ENCODE assay signal across 9 cellular contexts in the genomic region with DNA sequence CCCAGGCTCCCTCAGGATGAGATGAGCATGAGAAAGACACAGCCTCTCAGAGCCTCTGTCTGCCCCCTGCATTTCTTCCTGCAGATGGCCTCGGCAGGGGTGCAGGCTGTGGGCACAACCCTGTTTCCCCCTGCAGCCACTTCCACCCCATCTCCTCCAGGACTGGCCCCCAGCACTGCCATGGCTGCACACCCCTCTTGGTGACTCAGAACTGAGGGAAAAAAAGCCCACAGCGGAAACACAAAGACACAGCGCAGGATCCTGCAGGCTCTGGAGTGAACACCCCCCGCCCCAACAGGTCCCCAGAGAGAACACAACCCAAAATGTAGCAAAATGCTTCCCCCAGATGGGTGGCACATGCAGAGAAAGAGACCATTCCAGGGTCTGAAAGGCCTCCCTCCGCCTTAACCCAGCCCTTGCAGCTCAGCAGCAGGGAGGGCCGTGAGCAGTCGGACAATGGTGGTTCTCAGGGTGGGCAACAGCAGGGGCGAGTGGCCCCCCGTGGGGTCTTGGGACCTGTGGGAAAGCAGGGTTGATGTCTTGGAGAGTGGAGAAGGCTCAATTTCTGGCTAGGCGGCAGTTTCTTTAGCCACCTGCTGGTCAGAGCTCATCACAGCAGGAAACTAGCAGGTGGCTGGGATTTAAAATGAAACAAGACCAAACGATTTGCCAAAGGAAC. TPM values are rescaled to one million over a fixed set of nuclear protein-coding genes. Genes with fewer than 3 reads are reported as not detected.
A peak's percentile ranks its signal among the peaks of the same experiment; 100 is the strongest.
DNase-seq lines count a peak whose midpoint lies in the region; ATAC-seq, FAIRE-seq and TF ChIP-seq lines count a peak whose summit lies in the region.
"Had no signal": no experiment of that assay in that cellular context is flagged by ENCODE, and none has a peak within 500 bp of the region (broad histone marks: within the 10 kb centered on the region; RNA-seq: fewer than 3 reads in every experiment).

No MANE protein-coding gene starts in this region.

- intact Hi-C loops in PC-3 (cut with micrococcal nuclease): no loop called here

- H3K4me3 ChIP-seq in AG04449 (ENCODE audit: low read depth, low read length): no peak overlapping the region
- no peak overlapping the region for H3K4me3 ChIP-seq in PC-3 (ENCODE audit: low read length)
- no peak overlapping the region for H3K4me3 ChIP-seq in foreskin fibroblast (ENCODE audit: low read depth in 1 of 2, low read length in 2 of 2)

- H2AFZ ChIP-seq in PC-3 (ENCODE audit: low read length): no peak overlapping the region

- no peaks in the 10 kb centered on the region for H3K27me3 ChIP-seq in PC-3 (ENCODE audit: low read length)

- no peak for ATAC-seq in PC-3
- no peak for ATAC-seq in HG03045 (IDR thresholded peaks at IDR 0.05; ENCODE audit: unreplicated experiment)
- ATAC-seq in GM21423 (IDR thresholded peaks at IDR 0.05; ENCODE audit: unreplicated experiment): no peak

- no peak overlapping the region for H3K4me2 ChIP-seq in PC-3 (ENCODE audit: low read length)

- POLR2A ChIA-PET in AG04449 (lab: Yijun Ruan, JAX) (no interaction called here), PC-3 (lab: Charles Lee; ENCODE audit: unreplicated experiment) (no interaction called here)

- no peaks in the 10 kb centered on the region; the same call in 1 of the 2 replicates for H3K36me3 ChIP-seq in PC-3 (ENCODE audit: low read depth, low read length)

- H3K9me2 ChIP-seq in PC-3 (replicated peaks; ENCODE audit: low read length): no peaks in the 10 kb centered on the region

- no peaks in the 10 kb centered on the region for H3F3A ChIP-seq in PC-3 (ENCODE audit: low read length, unreplicated experiment)

- no peak overlapping the region for H3K9ac ChIP-seq in PC-3 (ENCODE audit: low read length)

- no TSS peak for BruUV-seq in PC-3 (replicated peaks; lab: Mats Ljungman, UMichigan)

- peaks cover 52% of the 10 kb centered on the region for H3K79me2 ChIP-seq in PC-3 (ENCODE audit: low read length)

- DNase-seq in AG04449 (ENCODE audit: low read depth, low spot score) (no peak), GM10266 (ENCODE audit: extremely low spot score) (no peak), PC-3 (peak; percentile 33), foreskin fibroblast (peak in 1 of 2 donors; percentile 53), HTR-8/SVneo (ENCODE audit: insufficient read length, low spot score) (no peak)
- DNase-seq in activated CD4-positive, alpha-beta T cell treated with anti-CD3 and anti-CD28 coated beads for 1 hour: no peak
- DNase-seq: activated CD4-positive, alpha-beta memory T cell treated with anti-CD3 and anti-CD28 coated beads for 36 hours had no signal

- H4K20me1 ChIP-seq in PC-3 (ENCODE audit: low read length): no peaks in the 10 kb centered on the region

- TF ChIP-seq CTCF in AG04449 (IDR thresholded peaks at IDR 0.05; ENCODE audit: insufficient read depth, low read length, missing control alignments): peak; percentile 59
- TF ChIP-seq CTCF in GM10266 (IDR thresholded peaks at IDR 0.05; ENCODE audit: control insufficient read depth, insufficient read depth, low read depth, missing control alignments): peak; percentile 49
- TF ChIP-seq CTCF in PC-3 (conservative IDR thresholded peaks at IDR 0.05; ENCODE audit: low read depth, low read length): peak; percentile 63
- TF ChIP-seq CTCF in foreskin fibroblast (IDR thresholded peaks at IDR 0.05; ENCODE audit: low read depth, low read length): peak; percentile 34

- CTCF ChIA-PET in AG04449 (lab: Yijun Ruan, JAX): interaction anchor here (0.6 to 5.3 kb wide), 23 partner anchors 8 to 469 kb away, joined by 3 to 58 read pairs (median 4); a partner anchor contains a TSS
- CTCF ChIA-PET in PC-3 (lab: Charles Lee): interaction anchor here (0.5 to 0.6 kb wide), 3 partner anchors 30 to 290 kb away, joined by 3 to 6 read pairs (median 4); no protein-coding TSS in a partner anchor

- no peaks in the 10 kb centered on the region for H3K9me3 ChIP-seq in PC-3 (ENCODE audit: low read length)

- no peaks in the 10 kb centered on the region for H3K4me1 ChIP-seq in PC-3 (ENCODE audit: insufficient read depth, low read length)

- no peak overlapping the region for H3K27ac ChIP-seq in PC-3 (ENCODE audit: low read length)

- FAIRE-seq in HTR-8/SVneo (lab: Jason Lieb, UNC): no peak

RNA-seq across cellular contexts. Expression of a gene that starts 8.0 kb away (rescaled TPM):
- total RNA-seq in PC-3 (2014; rRNA removed): 32.1 and 39.5 TPM in 2 replicates

RNA-seq across cellular contexts. Expression of a gene that starts 14.2 kb away (rescaled TPM):
- total RNA-seq in PC-3 (2014; rRNA removed): 25.8 and 34.5 TPM in 2 replicates

RNA-seq across cellular contexts. Expression of a gene that starts 24.6 kb away (rescaled TPM):
- 22.4 and 22.5 TPM in 2 replicates for total RNA-seq in PC-3 (2014; rRNA removed)

RNA-seq across cellular contexts. Expression of a gene that starts 33.3 kb away (rescaled TPM):
- 7.0 and 7.6 TPM in 2 replicates for total RNA-seq in PC-3 (2014; rRNA removed)

RNA-seq across cellular contexts. Expression of a gene that starts 36.1 kb away (rescaled TPM):
- 32.8 and 37.4 TPM in 2 replicates for total RNA-seq in PC-3 (2014; rRNA removed)
